ENCODE assay signal across 1 cellular context in genomic region chr15:67192185-67192584, GRCh38.
TF ChIP-seq lines count a peak whose summit lies in the region.

No MANE protein-coding gene starts in this region.

TF ChIP-seq in GM23338, 12 proteins besides CTCF, POLR2A, EP300 and RAD21 (continued from another document):
- TF ChIP-seq ZNF462 (CRISPR knock-in tag; IDR thresholded peaks at IDR 0.05) (no peak), NANOG (IDR thresholded peaks at IDR 0.05; ENCODE audit: borderline replicate concordance) (no peak), EZH2 (IDR thresholded peaks at IDR 0.05; ENCODE audit: low read depth, unreplicated experiment) (no peak)
TF ChIP-seq in GM23338: peak in this region for 0.
